In the genomic region with DNA sequence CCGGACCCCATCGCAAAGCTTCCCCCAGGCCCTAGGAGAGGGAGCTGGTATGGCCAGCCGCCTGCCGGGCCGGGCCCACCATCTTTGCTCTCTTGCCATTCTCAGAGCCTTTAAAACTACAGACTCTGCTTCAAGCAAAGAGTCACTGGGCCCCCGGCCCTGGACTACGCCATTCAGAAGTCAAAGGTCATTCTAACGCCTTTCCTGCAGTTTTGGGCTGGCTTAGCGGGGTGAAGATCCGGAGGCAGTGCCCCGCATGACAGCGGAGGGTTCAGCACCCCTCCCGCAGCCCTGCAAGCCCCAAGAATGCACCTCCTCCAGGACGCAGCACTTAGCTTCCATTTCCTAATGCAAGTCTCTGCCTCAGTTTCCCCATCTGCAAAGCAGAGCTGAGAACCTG, we compare ENCODE assay signal across 20 cellular contexts. TPM values are rescaled to one million over a fixed set of nuclear protein-coding genes. Genes with fewer than 3 reads are reported as not detected.
DNase-seq lines count a peak whose midpoint lies in the region; ATAC-seq, FAIRE-seq and TF ChIP-seq lines count a peak whose summit lies in the region.
"Had no signal": no experiment of that assay in that cellular context is flagged by ENCODE, and none has a peak within 500 bp of the region (broad histone marks: within the 10 kb centered on the region; RNA-seq: fewer than 3 reads in every experiment).

No MANE protein-coding gene starts in this region.

- H3K27ac ChIP-seq in right cardiac atrium (ENCODE audit: low read length) = no peak overlapping the region
- H3K27ac ChIP-seq in neuronal stem cell (replicated peaks; ENCODE audit: low read length) = no peak overlapping the region
- no peak overlapping the region for H3K27ac ChIP-seq in foreskin keratinocyte
- H3K27ac ChIP-seq: BLaER1, GM23248 had no signal

- H4K91ac ChIP-seq in neuronal stem cell (ENCODE audit: low read depth, low read length, poor library complexity) = no peak overlapping the region

- peak overlapping the region; percentile 82 for H2AK5ac ChIP-seq in neuronal stem cell (ENCODE audit: low read depth, low read length)

- H3K4me3 ChIP-seq in right cardiac atrium (ENCODE audit: low read length) = no peak overlapping the region
- no peak overlapping the region for H3K4me3 ChIP-seq in neuronal stem cell (ENCODE audit: low read length in 2 of 2)
- H3K4me3 ChIP-seq: BLaER1, GM12878, GM23248 had no signal

- peak overlapping the region; percentile 2 for H2BK12ac ChIP-seq in neuronal stem cell (ENCODE audit: low read length)

- intact Hi-C loops in Right ventricle myocardium superior (cut with DNase I) = no loop called here
- intact Hi-C loops in right cardiac atrium (cut with DNase I) = no loop called here

- H3K23ac ChIP-seq in neuronal stem cell (ENCODE audit: low read depth, low read length, poor library complexity) = no peak overlapping the region

- H2BK120ac ChIP-seq in neuronal stem cell (ENCODE audit: low read depth, low read length) = no peak overlapping the region

- no peaks in the 10 kb centered on the region for H3K4me1 Mint-ChIP-seq in chondrocyte (ENCODE audit: low read depth)
- H3K4me1 Mint-ChIP-seq: CD14-positive monocyte; CD4-positive, alpha-beta memory T cell had no signal

- TF ChIP-seq POLR2A in GM12892 (IDR thresholded peaks at IDR 0.05; ENCODE audit: low read depth, low read length) = no peak

- H3K4me2 ChIP-seq in neuronal stem cell (ENCODE audit: insufficient read depth, low read length, poor library complexity, severe bottlenecking) = no peak overlapping the region
- H3K4me2 ChIP-seq: BLaER1 had no signal

- 94% methylated on average over 14 of the region's 14 CpGs for WGBS in right cardiac atrium
- no CpG with 5 or more reads among the region's 14 CpGs for WGBS in neuronal stem cell (ENCODE audit: extremely low coverage in 2 of 2, insufficient read length in 2 of 2, insufficient replicate concordance in 1 of 2), 2 donors

- H3K79me1 ChIP-seq in neuronal stem cell (ENCODE audit: low read depth, low read length) = no peaks in the 10 kb centered on the region

- H3K4ac ChIP-seq in neuronal stem cell (ENCODE audit: low read length) = no peak overlapping the region

- no peak overlapping the region for H3K4me3 Mint-ChIP-seq in chondrocyte (ENCODE audit: unreplicated experiment)
- H3K4me3 Mint-ChIP-seq: CD14-positive monocyte; CD4-positive, alpha-beta memory T cell had no signal

- no peak overlapping the region for H3K27ac Mint-ChIP-seq in chondrocyte (ENCODE audit: unreplicated experiment)
- H3K27ac Mint-ChIP-seq: CD14-positive monocyte had no signal

- H2BK15ac ChIP-seq in neuronal stem cell (ENCODE audit: low read length) = peak overlapping the region; percentile 1

- no peak overlapping the region for H4K8ac ChIP-seq in neuronal stem cell (ENCODE audit: low read depth, low read length)

- no peak overlapping the region for H2AFZ ChIP-seq in neuronal stem cell (ENCODE audit: low read length)
- H2AFZ ChIP-seq: GM23248 had no signal

- H3K4me1 ChIP-seq in right cardiac atrium (ENCODE audit: control insufficient read depth, insufficient read depth, low read length) (no peaks in the 10 kb centered on the region), neuronal stem cell (ENCODE audit: control insufficient read depth in 2 of 2, insufficient read depth in 1 of 2, low read depth in 1 of 2, low read length in 2 of 2) (peaks cover 19 to 34% of the 10 kb centered on the region in 2 donors), foreskin keratinocyte (no peaks in the 10 kb centered on the region)
- H3K4me1 ChIP-seq: BLaER1 had no signal

- DNase-seq in Right ventricle myocardium superior (peak; percentile 11), right cardiac atrium (no peak), ELF-1 (ENCODE audit: low read depth, low spot score) (peak; percentile 27), chondrocyte (ENCODE audit: low spot score) (peak; percentile 41), neuronal stem cell (ENCODE audit: low spot score) (no peak), NCI-H1048 (lab: John Stamatoyannopoulos, UW) (no peak), GM12892 (ENCODE audit: insufficient read length) (no peak), foreskin keratinocyte (no peak)
- DNase-seq: 8988T; CD4-positive, alpha-beta memory T cell; DMS153; DMS79; GM23248; HCEC 1CT had no signal

- no peak for ATAC-seq in Right ventricle myocardium superior (ENCODE audit: poor library complexity)
- no peak for ATAC-seq in right cardiac atrium
- no peak for ATAC-seq in foreskin keratinocyte
- ATAC-seq: GM12878 had no signal

- H3K18ac ChIP-seq in neuronal stem cell (ENCODE audit: low read length) = peak overlapping the region; percentile 23

- H3K9ac ChIP-seq in neuronal stem cell (ENCODE audit: low read depth, low read length, poor library complexity) = no peak overlapping the region
- H3K9ac ChIP-seq: BLaER1, GM23248 had no signal

- H3K27me3 ChIP-seq in right cardiac atrium (ENCODE audit: control insufficient read depth, insufficient read depth) (no peaks in the 10 kb centered on the region), neuronal stem cell (ENCODE audit: control insufficient read depth in 3 of 3, insufficient read depth in 3 of 3, low read depth in 1 of 3, low read length in 3 of 3) (no peaks in the 10 kb centered on the region), foreskin keratinocyte (peaks cover 30% of the 10 kb centered on the region)
- H3K27me3 ChIP-seq: BLaER1 had no signal

- H3K27me3 Mint-ChIP-seq in chondrocyte (ENCODE audit: low read depth) = peaks cover 12% of the 10 kb centered on the region

- H3K9me3 Mint-ChIP-seq in chondrocyte (ENCODE audit: low read depth) = no peaks in the 10 kb centered on the region
- H3K9me3 Mint-ChIP-seq: CD14-positive monocyte; CD4-positive, alpha-beta memory T cell had no signal

- peak overlapping the region; percentile 31 for H2BK5ac ChIP-seq in neuronal stem cell (ENCODE audit: low read length)

- H3K9me3 ChIP-seq in right cardiac atrium (ENCODE audit: control insufficient read depth, low read length) = no peaks in the 10 kb centered on the region
- no peaks in the 10 kb centered on the region for H3K9me3 ChIP-seq in neuronal stem cell (replicated peaks in 1 of 2; ENCODE audit: control insufficient read depth in 2 of 2, insufficient read depth in 1 of 2, low read depth in 1 of 2, low read length in 2 of 2)
- H3K9me3 ChIP-seq: BLaER1 had no signal

- H3K36me3 ChIP-seq in neuronal stem cell (replicated peaks in 1 of 2; ENCODE audit: control insufficient read depth in 2 of 2, insufficient read depth in 2 of 2, low read length in 2 of 2) = no peaks in the 10 kb centered on the region
- H3K36me3 ChIP-seq: BLaER1 had no signal

- H3K14ac ChIP-seq in neuronal stem cell (ENCODE audit: low read length) = no peak overlapping the region

- TF ChIP-seq CTCF in chondrocyte (IDR thresholded peaks at IDR 0.05) (no peak), foreskin keratinocyte (conservative IDR thresholded peaks at IDR 0.05) (no peak)

- FAIRE-seq in GM12892 (lab: Jason Lieb, UNC) = no peak
- FAIRE-seq: GM12878, GM19239, H54 had no signal

- no peaks in the 10 kb centered on the region for H3K36me3 Mint-ChIP-seq in chondrocyte (ENCODE audit: low read depth)
- H3K36me3 Mint-ChIP-seq: CD14-positive monocyte; CD4-positive, alpha-beta memory T cell had no signal

RNA-seq across cellular contexts. Expression of gene MEG3, which starts 38.3 kb away (rescaled TPM):
- 24.7 TPM for total RNA-seq in Right ventricle myocardium superior
- total RNA-seq in right cardiac atrium = 10 to 100 TPM; 10.4 to 35.3 (median 18.3) TPM
- 32.9 TPM for polyA plus RNA-seq in right cardiac atrium
- total RNA-seq in chondrocyte = not detected in 3 replicates
- polyA plus RNA-seq in neuronal stem cell (2013, experiment 1 of 2) = 61.0 TPM
- 58.1 TPM for polyA plus RNA-seq in neuronal stem cell (2013, experiment 2 of 2)
- 0.21 TPM for polyA plus RNA-seq in GM12892 (2012; ENCODE audit: missing spikeins)
- total RNA-seq in foreskin keratinocyte = 5.3 and 7.8 TPM in 2 replicates
- polyA plus RNA-seq in foreskin keratinocyte = 7.7 and 10.4 TPM in 2 replicates
- total RNA-seq: CD4-positive, alpha-beta memory T cell; HT-29 had no signal
- polyA plus RNA-seq: CD14-positive monocyte; CD4-positive, alpha-beta memory T cell had no signal

Comparison
In these comparisons a context has a peak if more than half of its experiments do, and no peak if none do; other contexts are left out.
1. DNase-seq: peak in Right ventricle myocardium superior (single experiment), ELF-1 (single experiment) and chondrocyte (single experiment); none in right cardiac atrium (0 of 3), neuronal stem cell (single experiment), NCI-H1048 (single experiment), GM12892 (single experiment) and foreskin keratinocyte (0 of 2).